In the genomic region with DNA sequence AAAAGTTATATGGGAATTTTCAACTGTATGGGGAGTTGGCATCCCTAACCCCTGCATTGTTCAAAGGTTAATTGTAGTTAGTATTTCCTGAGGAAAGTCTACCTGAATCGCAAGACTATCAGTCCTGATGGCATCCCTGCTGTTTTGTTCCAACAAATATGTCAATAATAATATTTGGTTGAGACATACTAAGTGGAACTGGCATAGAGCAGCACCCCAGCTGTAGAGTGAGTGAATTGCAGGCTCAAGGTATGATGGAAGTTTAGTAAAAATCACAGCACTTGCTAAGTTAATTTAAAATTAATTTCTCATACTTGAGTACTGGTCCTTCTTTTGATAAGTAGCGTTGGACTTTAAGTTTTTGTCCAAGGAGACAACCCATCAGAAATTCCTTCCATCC, we compare ENCODE assay signal across 2 cellular contexts.
TF ChIP-seq lines count a peak whose summit lies in the region.

No MANE protein-coding gene starts in this region.

TF ChIP-seq in HCT116, 20 proteins besides CTCF, POLR2A, EP300 and RAD21:
- TF ChIP-seq FOSL1 (IDR thresholded peaks at IDR 0.05; ENCODE audit: low read depth) (no peak), ZFX (IDR thresholded peaks at IDR 0.05) (no peak), SP1 (IDR thresholded peaks at IDR 0.05; ENCODE audit: low read depth) (no peak), JUND (IDR thresholded peaks at IDR 0.05) (no peak), SIN3A (IDR thresholded peaks at IDR 0.05; ENCODE audit: low read depth) (no peak), POLR2AphosphoS5 (IDR thresholded peaks at IDR 0.05; ENCODE audit: low read depth, low read length) (no peak), EGR1 (IDR thresholded peaks at IDR 0.05; ENCODE audit: low read depth) (no peak), ELF1 (IDR thresholded peaks at IDR 0.05; ENCODE audit: borderline replicate concordance, low read depth) (no peak), EZH2 (IDR thresholded peaks at IDR 0.05) (no peak), ZNF274 (IDR thresholded peaks at IDR 0.05; ENCODE audit: low read depth, low read length) (no peak)
- TF ChIP-seq, protein P1, sequence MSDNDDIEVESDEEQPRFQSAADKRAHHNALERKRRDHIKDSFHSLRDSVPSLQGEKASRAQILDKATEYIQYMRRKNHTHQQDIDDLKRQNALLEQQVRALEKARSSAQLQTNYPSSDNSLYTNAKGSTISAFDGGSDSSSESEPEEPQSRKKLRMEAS (IDR thresholded peaks at IDR 0.05), result no peak

TF ChIP-seq in GM12878, 131 proteins besides CTCF, POLR2A, EP300 and RAD21:
- TF ChIP-seq, protein P2, sequence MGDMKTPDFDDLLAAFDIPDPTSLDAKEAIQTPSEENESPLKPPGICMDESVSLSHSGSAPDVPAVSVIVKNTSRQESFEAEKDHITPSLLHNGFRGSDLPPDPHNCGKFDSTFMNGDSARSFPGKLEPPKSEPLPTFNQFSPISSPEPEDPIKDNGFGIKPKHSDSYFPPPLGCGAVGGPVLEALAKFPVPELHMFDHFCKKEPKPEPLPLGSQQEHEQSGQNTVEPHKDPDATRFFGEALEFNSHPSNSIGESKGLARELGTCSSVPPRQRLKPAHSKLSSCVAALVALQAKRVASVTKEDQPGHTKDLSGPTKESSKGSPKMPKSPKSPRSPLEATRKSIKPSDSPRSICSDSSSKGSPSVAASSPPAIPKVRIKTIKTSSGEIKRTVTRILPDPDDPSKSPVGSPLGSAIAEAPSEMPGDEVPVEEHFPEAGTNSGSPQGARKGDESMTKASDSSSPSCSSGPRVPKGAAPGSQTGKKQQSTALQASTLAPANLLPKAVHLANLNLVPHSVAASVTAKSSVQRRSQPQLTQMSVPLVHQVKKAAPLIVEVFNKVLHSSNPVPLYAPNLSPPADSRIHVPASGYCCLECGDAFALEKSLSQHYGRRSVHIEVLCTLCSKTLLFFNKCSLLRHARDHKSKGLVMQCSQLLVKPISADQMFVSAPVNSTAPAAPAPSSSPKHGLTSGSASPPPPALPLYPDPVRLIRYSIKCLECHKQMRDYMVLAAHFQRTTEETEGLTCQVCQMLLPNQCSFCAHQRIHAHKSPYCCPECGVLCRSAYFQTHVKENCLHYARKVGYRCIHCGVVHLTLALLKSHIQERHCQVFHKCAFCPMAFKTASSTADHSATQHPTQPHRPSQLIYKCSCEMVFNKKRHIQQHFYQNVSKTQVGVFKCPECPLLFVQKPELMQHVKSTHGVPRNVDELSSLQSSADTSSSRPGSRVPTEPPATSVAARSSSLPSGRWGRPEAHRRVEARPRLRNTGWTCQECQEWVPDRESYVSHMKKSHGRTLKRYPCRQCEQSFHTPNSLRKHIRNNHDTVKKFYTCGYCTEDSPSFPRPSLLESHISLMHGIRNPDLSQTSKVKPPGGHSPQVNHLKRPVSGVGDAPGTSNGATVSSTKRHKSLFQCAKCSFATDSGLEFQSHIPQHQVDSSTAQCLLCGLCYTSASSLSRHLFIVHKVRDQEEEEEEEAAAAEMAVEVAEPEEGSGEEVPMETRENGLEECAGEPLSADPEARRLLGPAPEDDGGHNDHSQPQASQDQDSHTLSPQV (IDR thresholded peaks at IDR 0.05), result no peak
- no peak for TF ChIP-seq ZNF217 (IDR thresholded peaks at IDR 0.05)
- no peak for TF ChIP-seq TBL1XR1 (IDR thresholded peaks at IDR 0.05; ENCODE audit: low read depth, low read length)
- no peak for TF ChIP-seq SMC3 (IDR thresholded peaks at IDR 0.05; ENCODE audit: borderline replicate concordance, low read length)
- TF ChIP-seq MYB (IDR thresholded peaks at IDR 0.05; ENCODE audit: borderline replicate concordance, low read depth, low read length), result no peak
- no peak for TF ChIP-seq ZBED1 (IDR thresholded peaks at IDR 0.05; ENCODE audit: borderline replicate concordance)
- TF ChIP-seq CHD1 (IDR thresholded peaks at IDR 0.05; ENCODE audit: low read depth, low read length), result no peak
- no peak for TF ChIP-seq EGR1 (IDR thresholded peaks at IDR 0.05; ENCODE audit: borderline replicate concordance in 1 of 2, low read depth in 2 of 2, low read length in 2 of 2)
TF ChIP-seq in GM12878: peak in this region for 0.
